Comparison of ENCODE assay signal across 26 cellular contexts in the genomic region with DNA sequence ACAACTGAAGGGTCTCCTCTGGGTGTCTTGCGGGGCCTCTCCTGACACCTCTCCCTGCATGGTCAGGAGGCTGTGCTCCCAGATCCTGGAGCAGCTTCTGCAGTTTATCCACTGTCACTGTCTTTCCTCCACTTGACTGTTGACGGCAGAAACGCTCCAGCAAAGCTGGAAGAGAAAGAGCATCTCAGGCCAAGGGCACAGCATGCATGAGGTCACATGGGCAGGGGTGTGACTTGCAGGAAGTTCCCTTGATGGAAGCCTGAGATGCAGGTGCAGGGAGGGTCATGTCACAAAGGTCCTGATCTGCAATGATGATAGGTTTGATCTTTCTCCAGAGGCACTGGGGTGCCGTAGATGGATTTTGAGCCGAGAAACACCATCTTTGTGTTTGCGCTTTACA.
"Had no signal": no experiment of that assay in that cellular context is flagged by ENCODE, and none has a peak within 500 bp of the region (broad histone marks: within the 10 kb centered on the region; RNA-seq: fewer than 3 reads in every experiment).

No MANE protein-coding gene starts in this region.

- H3K36me3 ChIP-seq: heart left ventricle, left lung, prostate gland, right lobe of liver, spleen, upper lobe of left lung, uterus had no signal

- H3K9me3 ChIP-seq: heart left ventricle, left lung, prostate gland, right lobe of liver, spleen, tibial artery, upper lobe of left lung, uterus had no signal

- H3K4me3 ChIP-seq: coronary artery, heart left ventricle, left lung, lung, prostate gland, right lobe of liver, spleen, tibial artery, upper lobe of left lung, uterus had no signal

- H3K27me3 ChIP-seq: heart left ventricle, left lung, right lobe of liver, spleen, tibial artery, upper lobe of left lung, uterus had no signal

- DNase-seq: effector CD4-positive, alpha-beta T cell; hippocampal formation; kidney glomerular epithelial cell; left lung; mesenchymal stem cell; midbrain; naive B cell; right lobe of liver; spleen; stimulated activated CD4-positive, alpha-beta T cell treated with anti-CD3 and anti-CD28 coated beads, Interleukin-15, amount 100 ng/mL, for 24 hours; stimulated activated CD4-positive, alpha-beta T cell treated with anti-CD3 and anti-CD28 coated beads, Interleukin-1b, Interleukin-23, amount 100 ng/mL, for 48 hours; stimulated activated CD4-positive, alpha-beta T cell treated with anti-CD3 and anti-CD28 coated beads, Interleukin-4, amount 100 ng/mL, for 24 hours; tibial artery; upper lobe of left lung; uterus had no signal

- H3K4me3 Mint-ChIP-seq: naive B cell; nephron; stimulated activated memory B cell treated with anti-CD40 and anti-IgM and Interleukin-4, amounts not matched to agents 10 μg/mL and 1 μg/mL and 100 μg/mL, for 72 hours; stimulated activated naive CD8-positive, alpha-beta T cell treated with anti-CD3 and anti-CD28 coated beads, Interleukin-15, Interleukin-2, amounts not matched to agents 100 ng/mL and 50 ng/mL, for 24 hours had no signal

- H3K4me1 ChIP-seq: left lung, parathyroid adenoma, prostate gland, right lobe of liver, spleen, tibial artery, upper lobe of left lung, uterus had no signal

- H3K9me3 Mint-ChIP-seq: naive B cell; nephron; stimulated activated memory B cell treated with anti-CD40 and anti-IgM and Interleukin-4, amounts not matched to agents 10 μg/mL and 1 μg/mL and 100 μg/mL, for 72 hours; stimulated activated naive CD8-positive, alpha-beta T cell treated with anti-CD3 and anti-CD28 coated beads, Interleukin-15, Interleukin-2, amounts not matched to agents 100 ng/mL and 50 ng/mL, for 24 hours had no signal

- H3K9ac ChIP-seq: parathyroid adenoma had no signal

- ATAC-seq: esophagus mucosa; left lung; right lobe of liver; stimulated activated memory B cell treated with anti-CD40 and anti-IgM and Interleukin-4, amounts not matched to agents 10 μg/mL and 1 μg/mL and 100 μg/mL, for 72 hours had no signal

- FAIRE-seq: frontal cortex, islet of Langerhans had no signal

- H3K4me1 Mint-ChIP-seq: naive B cell; stimulated activated memory B cell treated with anti-CD40 and anti-IgM and Interleukin-4, amounts not matched to agents 10 μg/mL and 1 μg/mL and 100 μg/mL, for 72 hours had no signal

- H3K27ac ChIP-seq: coronary artery, left lung, parathyroid adenoma, prostate gland, right lobe of liver, spleen, tibial artery, upper lobe of left lung, uterus had no signal

- H3K36me3 Mint-ChIP-seq: naive B cell; stimulated activated memory B cell treated with anti-CD40 and anti-IgM and Interleukin-4, amounts not matched to agents 10 μg/mL and 1 μg/mL and 100 μg/mL, for 72 hours had no signal

- H3K27ac Mint-ChIP-seq: naive B cell; nephron; stimulated activated memory B cell treated with anti-CD40 and anti-IgM and Interleukin-4, amounts not matched to agents 10 μg/mL and 1 μg/mL and 100 μg/mL, for 72 hours; stimulated activated naive CD8-positive, alpha-beta T cell treated with anti-CD3 and anti-CD28 coated beads, Interleukin-15, Interleukin-2, amounts not matched to agents 100 ng/mL and 50 ng/mL, for 24 hours had no signal
